1 cellular context compared by ENCODE assay signal in the genomic region with DNA sequence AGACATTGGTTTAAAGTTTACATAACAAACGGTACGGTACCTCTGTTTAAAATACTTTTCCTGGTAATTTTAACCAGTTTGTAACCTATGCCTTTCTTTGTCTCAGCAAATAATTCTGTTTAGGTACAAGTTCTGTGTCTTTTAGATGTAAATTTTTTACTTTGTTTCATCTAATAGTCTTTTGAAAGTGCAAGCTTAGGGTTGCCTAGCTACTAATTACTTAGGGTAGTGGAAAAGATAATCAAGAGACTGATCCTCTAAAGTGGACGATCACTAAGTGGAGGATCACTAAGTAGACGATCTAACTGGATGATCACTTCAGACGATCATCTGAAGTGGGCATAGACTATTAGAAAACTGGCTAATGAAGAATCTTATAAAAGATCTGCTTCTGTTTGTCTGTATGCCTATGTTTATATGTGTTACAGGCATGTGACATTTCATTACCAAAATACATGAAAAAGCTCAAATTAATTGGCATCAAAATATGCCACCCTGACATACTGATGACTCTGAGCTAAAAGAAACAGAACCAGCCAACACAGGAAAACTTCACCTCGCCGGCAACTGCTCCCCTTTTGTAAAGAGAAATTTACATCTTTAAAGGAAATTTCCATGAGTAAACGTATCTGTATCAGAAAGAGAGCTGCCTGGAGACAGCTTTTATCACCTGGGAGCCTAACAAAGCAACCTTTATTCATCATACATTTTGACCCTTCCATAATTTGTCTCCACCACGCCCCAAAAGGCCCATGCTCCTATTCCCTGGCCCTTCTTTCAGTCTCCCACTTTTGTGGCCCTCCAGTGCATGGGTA.
TF ChIP-seq lines count a peak whose summit lies in the region.

No MANE protein-coding gene starts in this region.

TF ChIP-seq in SK-N-SH, 30 proteins besides CTCF, POLR2A, EP300 and RAD21 (continued from another document):
- no peak for TF ChIP-seq RXRA (IDR thresholded peaks at IDR 0.05; ENCODE audit: borderline replicate concordance, low read depth)
- TF ChIP-seq TEAD4 (IDR thresholded peaks at IDR 0.05; ENCODE audit: borderline replicate concordance, insufficient read depth), result no peak
- no peak for TF ChIP-seq FOXM1 (IDR thresholded peaks at IDR 0.05; ENCODE audit: low read depth)
- TF ChIP-seq EZH2phosphoT487 (IDR thresholded peaks at IDR 0.05; ENCODE audit: borderline replicate concordance, low read depth), result no peak
- no peak for TF ChIP-seq GABPA (IDR thresholded peaks at IDR 0.05; ENCODE audit: low read depth)
- no peak for TF ChIP-seq CHD2 (IDR thresholded peaks at IDR 0.05; ENCODE audit: low read length, partially characterized antibody)
- TF ChIP-seq, protein P1, sequence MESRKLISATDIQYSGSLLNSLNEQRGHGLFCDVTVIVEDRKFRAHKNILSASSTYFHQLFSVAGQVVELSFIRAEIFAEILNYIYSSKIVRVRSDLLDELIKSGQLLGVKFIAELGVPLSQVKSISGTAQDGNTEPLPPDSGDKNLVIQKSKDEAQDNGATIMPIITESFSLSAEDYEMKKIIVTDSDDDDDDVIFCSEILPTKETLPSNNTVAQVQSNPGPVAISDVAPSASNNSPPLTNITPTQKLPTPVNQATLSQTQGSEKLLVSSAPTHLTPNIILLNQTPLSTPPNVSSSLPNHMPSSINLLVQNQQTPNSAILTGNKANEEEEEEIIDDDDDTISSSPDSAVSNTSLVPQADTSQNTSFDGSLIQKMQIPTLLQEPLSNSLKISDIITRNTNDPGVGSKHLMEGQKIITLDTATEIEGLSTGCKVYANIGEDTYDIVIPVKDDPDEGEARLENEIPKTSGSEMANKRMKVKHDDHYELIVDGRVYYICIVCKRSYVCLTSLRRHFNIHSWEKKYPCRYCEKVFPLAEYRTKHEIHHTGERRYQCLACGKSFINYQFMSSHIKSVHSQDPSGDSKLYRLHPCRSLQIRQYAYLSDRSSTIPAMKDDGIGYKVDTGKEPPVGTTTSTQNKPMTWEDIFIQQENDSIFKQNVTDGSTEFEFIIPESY (IDR thresholded peaks at IDR 0.05; ENCODE audit: borderline replicate concordance, low read depth), result no peak
- TF ChIP-seq, protein P2, sequence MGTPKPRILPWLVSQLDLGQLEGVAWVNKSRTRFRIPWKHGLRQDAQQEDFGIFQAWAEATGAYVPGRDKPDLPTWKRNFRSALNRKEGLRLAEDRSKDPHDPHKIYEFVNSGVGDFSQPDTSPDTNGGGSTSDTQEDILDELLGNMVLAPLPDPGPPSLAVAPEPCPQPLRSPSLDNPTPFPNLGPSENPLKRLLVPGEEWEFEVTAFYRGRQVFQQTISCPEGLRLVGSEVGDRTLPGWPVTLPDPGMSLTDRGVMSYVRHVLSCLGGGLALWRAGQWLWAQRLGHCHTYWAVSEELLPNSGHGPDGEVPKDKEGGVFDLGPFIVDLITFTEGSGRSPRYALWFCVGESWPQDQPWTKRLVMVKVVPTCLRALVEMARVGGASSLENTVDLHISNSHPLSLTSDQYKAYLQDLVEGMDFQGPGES (IDR thresholded peaks at IDR 0.05; ENCODE audit: low read depth, low read length), result no peak
- TF ChIP-seq ELF1 (IDR thresholded peaks at IDR 0.05), result no peak
- TF ChIP-seq GATA2 (CRISPR knock-in tag; IDR thresholded peaks at IDR 0.05), result no peak
- no peak for TF ChIP-seq POLR2AphosphoS5 (IDR thresholded peaks at IDR 0.05; ENCODE audit: low read depth, low read length)
- TF ChIP-seq, protein P3, sequence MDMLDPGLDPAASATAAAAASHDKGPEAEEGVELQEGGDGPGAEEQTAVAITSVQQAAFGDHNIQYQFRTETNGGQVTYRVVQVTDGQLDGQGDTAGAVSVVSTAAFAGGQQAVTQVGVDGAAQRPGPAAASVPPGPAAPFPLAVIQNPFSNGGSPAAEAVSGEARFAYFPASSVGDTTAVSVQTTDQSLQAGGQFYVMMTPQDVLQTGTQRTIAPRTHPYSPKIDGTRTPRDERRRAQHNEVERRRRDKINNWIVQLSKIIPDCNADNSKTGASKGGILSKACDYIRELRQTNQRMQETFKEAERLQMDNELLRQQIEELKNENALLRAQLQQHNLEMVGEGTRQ (IDR thresholded peaks at IDR 0.05; ENCODE audit: borderline replicate concordance, low read depth, low read length), result no peak
- TF ChIP-seq RFX5 (IDR thresholded peaks at IDR 0.05; ENCODE audit: low read length), result no peak
- no peak for TF ChIP-seq JUND (IDR thresholded peaks at IDR 0.05)
- TF ChIP-seq SMC3 (IDR thresholded peaks at IDR 0.05; ENCODE audit: low read depth, low read length), result no peak
- TF ChIP-seq, protein P4, sequence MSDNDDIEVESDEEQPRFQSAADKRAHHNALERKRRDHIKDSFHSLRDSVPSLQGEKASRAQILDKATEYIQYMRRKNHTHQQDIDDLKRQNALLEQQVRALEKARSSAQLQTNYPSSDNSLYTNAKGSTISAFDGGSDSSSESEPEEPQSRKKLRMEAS (IDR thresholded peaks at IDR 0.05; ENCODE audit: low read depth), result no peak
